In genomic region chr17:37541880-37542675, GRCh38 we compare ENCODE assay signal across 11 cellular contexts. TPM values are rescaled to one million over a fixed set of nuclear protein-coding genes. Genes with fewer than 3 reads are reported as not detected.
A peak's percentile ranks its signal among the peaks of the same experiment; 100 is the strongest.
DNase-seq lines count a peak whose midpoint lies in the region; ATAC-seq, FAIRE-seq and TF ChIP-seq lines count a peak whose summit lies in the region.
"Had no signal": no experiment of that assay in that cellular context is flagged by ENCODE, and none has a peak within 500 bp of the region (broad histone marks: within the 10 kb centered on the region; RNA-seq: fewer than 3 reads in every experiment).

No MANE protein-coding gene starts in this region.

- FAIRE-seq in A549 (lab: Jason Lieb, UNC), result no peak
- FAIRE-seq in GM12891 (lab: Jason Lieb, UNC), result no peak

- DNase-seq in A549 (ENCODE audit: low read depth in 1 of 2, low spot score in 1 of 2) (no peak), GM23248 (peak; percentile 78), fibroblast of the conjunctiva (ENCODE audit: low read depth) (peak; percentile 61), GM12891 (ENCODE audit: insufficient read length, low spot score) (no peak), HuH-7 (ENCODE audit: low spot score) (no peak)
- no peak for DNase-seq in activated CD8-positive, alpha-beta T cell treated with anti-CD3 and anti-CD28 coated beads, Interleukin-2, amount 10 ng/mL, durations not matched to agents 7 days and 5 days
- DNase-seq: activated CD4-positive, alpha-beta T cell treated with anti-CD3 and anti-CD28 coated beads, Interleukin-2, amount 10 ng/mL, durations not matched to agents 24 days and 14 days; CD8-positive, alpha-beta memory T cell; Right ventricle myocardium superior had no signal

- no peak overlapping the region; a peak in 1 of 6 replicates for H3K27ac ChIP-seq in A549
- H3K27ac ChIP-seq in GM23248, result peak overlapping the region; percentile 53

- no peaks in the 10 kb centered on the region for H3K27me3 Mint-ChIP-seq in activated CD8-positive, alpha-beta T cell treated with anti-CD3 and anti-CD28 coated beads, Interleukin-2, amount 10 ng/mL, durations not matched to agents 7 days and 5 days (ENCODE audit: low read depth)
- H3K27me3 Mint-ChIP-seq: activated CD4-positive, alpha-beta T cell treated with anti-CD3 and anti-CD28 coated beads, Interleukin-2, amount 10 ng/mL, durations not matched to agents 24 days and 14 days; CD8-positive, alpha-beta memory T cell had no signal

- H3K9me3 Mint-ChIP-seq in activated CD8-positive, alpha-beta T cell treated with anti-CD3 and anti-CD28 coated beads, Interleukin-2, amount 10 ng/mL, durations not matched to agents 7 days and 5 days (ENCODE audit: insufficient read depth), result no peaks in the 10 kb centered on the region
- H3K9me3 Mint-ChIP-seq: activated CD4-positive, alpha-beta T cell treated with anti-CD3 and anti-CD28 coated beads, Interleukin-2, amount 10 ng/mL, durations not matched to agents 24 days and 14 days; CD8-positive, alpha-beta memory T cell had no signal

- H4K20me1 ChIP-seq in GM23248 (ENCODE audit: insufficient read depth), result no peaks in the 10 kb centered on the region

- no peak for TF ChIP-seq CTCF in A549 (IDR thresholded peaks at IDR 0.05)

- ATAC-seq in A549 (no peak), GM19324 (IDR thresholded peaks at IDR 0.05; ENCODE audit: low FRiP score, unreplicated experiment) (no peak), GM21360 (IDR thresholded peaks at IDR 0.05; ENCODE audit: unreplicated experiment) (no peak)
- no peak for ATAC-seq in activated CD8-positive, alpha-beta T cell treated with anti-CD3 and anti-CD28 coated beads, Interleukin-2, amount 10 ng/mL, durations not matched to agents 7 days and 5 days

- H3K4me3 ChIP-seq in A549, result no peak overlapping the region
- H3K4me3 ChIP-seq in GM23248, result no peak overlapping the region

- POLR2A ChIA-PET in A549 (lab: Yijun Ruan, JAX), result no interaction called here
- POLR2A ChIA-PET in activated CD8-positive, alpha-beta T cell treated with anti-CD3 and anti-CD28 coated beads, Interleukin-2, amount 10 ng/mL, durations not matched to agents 7 days and 5 days (lab: Charles Lee), result no interaction called here

- TF ChIP-seq POLR2A in A549 (IDR thresholded peaks at IDR 0.05; ENCODE audit: low read length) (no peak), GM12891 (IDR thresholded peaks at IDR 0.05; ENCODE audit: low read depth, low read length) (no peak)

- peaks cover 17% of the 10 kb centered on the region; the same call in 1 of the 2 replicates for H3K79me2 ChIP-seq in GM23248 (ENCODE audit: insufficient read depth)

- 96% methylated on average over 9 of the region's 9 CpGs for WGBS in A549 (ENCODE audit: missing lambda C conversion rate)
- WGBS in GM23248 (ENCODE audit: low coverage in 1 of 2, low lambda C conversion rate in 2 of 2, missing lambda C conversion rate in 2 of 2), 2 experiments, result 84 to 95% methylated on average over 9 of the region's 9 CpGs

- CTCF ChIA-PET in A549 (lab: Yijun Ruan, JAX), result interaction anchor here (0.7 to 8.1 kb wide), 6 partner anchors 15 to 54 kb away, joined by 3 to 62 read pairs (median 4); no protein-coding TSS in a partner anchor
- CTCF ChIA-PET in activated CD8-positive, alpha-beta T cell treated with anti-CD3 and anti-CD28 coated beads, Interleukin-2, amount 10 ng/mL, durations not matched to agents 7 days and 5 days (lab: Charles Lee), result interaction anchor here (1.1 to 1.6 kb wide), 3 partner anchors 11 to 28 kb away, joined by 3 to 5 read pairs (median 4); no protein-coding TSS in a partner anchor

- H3K27me3 ChIP-seq in GM23248 (replicated peaks; ENCODE audit: insufficient read depth), result no peaks in the 10 kb centered on the region

- H3K27ac Mint-ChIP-seq in activated CD8-positive, alpha-beta T cell treated with anti-CD3 and anti-CD28 coated beads, Interleukin-2, amount 10 ng/mL, durations not matched to agents 7 days and 5 days, result peak overlapping the region; percentile 72
- H3K27ac Mint-ChIP-seq: activated CD4-positive, alpha-beta T cell treated with anti-CD3 and anti-CD28 coated beads, Interleukin-2, amount 10 ng/mL, durations not matched to agents 24 days and 14 days had no signal

- H3K4me1 Mint-ChIP-seq in activated CD8-positive, alpha-beta T cell treated with anti-CD3 and anti-CD28 coated beads, Interleukin-2, amount 10 ng/mL, durations not matched to agents 7 days and 5 days (ENCODE audit: low read depth), result peaks cover 15% of the 10 kb centered on the region

- H3K36me3 ChIP-seq in GM23248 (ENCODE audit: low read depth), result peaks cover 32% of the 10 kb centered on the region

- peak overlapping the region; percentile 23; the same call in 1 of the 2 replicates for H3K9ac ChIP-seq in GM23248

- no peaks in the 10 kb centered on the region for H3F3A ChIP-seq in GM23248 (ENCODE audit: insufficient read depth)

- H3K4me3 Mint-ChIP-seq in activated CD8-positive, alpha-beta T cell treated with anti-CD3 and anti-CD28 coated beads, Interleukin-2, amount 10 ng/mL, durations not matched to agents 7 days and 5 days, result no peak overlapping the region
- H3K4me3 Mint-ChIP-seq: activated CD4-positive, alpha-beta T cell treated with anti-CD3 and anti-CD28 coated beads, Interleukin-2, amount 10 ng/mL, durations not matched to agents 24 days and 14 days had no signal

- no peaks in the 10 kb centered on the region for H3K9me3 ChIP-seq in A549
- no peaks in the 10 kb centered on the region for H3K9me3 ChIP-seq in GM23248 (ENCODE audit: low read depth)

- H3K4me1 ChIP-seq in A549 (peaks cover 7% of the 10 kb centered on the region; the same call in 2 of the 3 replicates), GM23248 (ENCODE audit: insufficient read depth) (peaks cover 13% of the 10 kb centered on the region)

- no peaks in the 10 kb centered on the region for H3K9me2 ChIP-seq in GM23248 (ENCODE audit: insufficient read depth)

- peaks cover 60% of the 10 kb centered on the region for H3K36me3 Mint-ChIP-seq in activated CD8-positive, alpha-beta T cell treated with anti-CD3 and anti-CD28 coated beads, Interleukin-2, amount 10 ng/mL, durations not matched to agents 7 days and 5 days (ENCODE audit: low read depth)

- H2AFZ ChIP-seq in GM23248, result peak overlapping the region; percentile 69

- TF ChIP-seq EP300 in A549 (IDR thresholded peaks at IDR 0.05), result no peak

- in situ Hi-C loops in GM23248 (cut with MboI), result no loop called here

- H3K4me2 ChIP-seq in A549, result no peak overlapping the region
- peak overlapping the region; percentile 5 for H3K4me2 ChIP-seq in GM23248 (ENCODE audit: unreplicated experiment)

- no peak for TF ChIP-seq RAD21 in A549 (conservative IDR thresholded peaks at IDR 0.05 in 1 of 2, IDR thresholded peaks at IDR 0.05 in 1 of 2)

TF ChIP-seq in A549, 52 proteins besides CTCF, POLR2A, EP300 and RAD21 (continues in another document):
- TF ChIP-seq RARB (CRISPR knock-in tag; IDR thresholded peaks at IDR 0.05) (no peak), ZFP36 (IDR thresholded peaks at IDR 0.05; ENCODE audit: borderline replicate concordance, partially characterized antibody) (no peak), CEBPB (IDR thresholded peaks at IDR 0.05) (peak in 1 of 2 experiments; percentile 23; a peak in 1 of 4 replicates), MAFK (IDR thresholded peaks at IDR 0.05; ENCODE audit: partially characterized antibody) (peak; percentile 78), FOXS1 (CRISPR knock-in tag; IDR thresholded peaks at IDR 0.05) (no peak), NR3C1 (IDR thresholded peaks at IDR 0.05) (no peak), HDAC2 (IDR thresholded peaks at IDR 0.05) (no peak), ATOH8 (CRISPR knock-in tag; IDR thresholded peaks at IDR 0.05; ENCODE audit: low read depth) (no peak), MAX (IDR thresholded peaks at IDR 0.05) (no peak)

TF ChIP-seq in GM12891, 5 proteins besides CTCF, POLR2A, EP300 and RAD21:
- no peak for TF ChIP-seq POU2F2 (IDR thresholded peaks at IDR 0.05; ENCODE audit: low read depth, low read length)
- TF ChIP-seq SPI1 (IDR thresholded peaks at IDR 0.05; ENCODE audit: low read depth, low read length), result no peak
- TF ChIP-seq TAF1 (IDR thresholded peaks at IDR 0.05; ENCODE audit: low read depth, low read length), result no peak
- no peak for TF ChIP-seq PAX5 (IDR thresholded peaks at IDR 0.05; ENCODE audit: insufficient read depth, low read length, severe bottlenecking)
- TF ChIP-seq POLR2AphosphoS5 (IDR thresholded peaks at IDR 0.05; ENCODE audit: low read depth, low read length), result no peak

RNA-seq across cellular contexts. Expression of gene DUSP14, which starts 52.4 kb away (rescaled TPM):
- 35.5 and 38.0 TPM in 2 replicates for polyA plus RNA-seq in A549 (2011; rRNA removed)
- 58.2 and 76.0 TPM in 2 replicates for polyA plus RNA-seq in A549 (2012; cell fraction: cytosol; rRNA removed)
- 54.1 and 60.8 TPM in 2 replicates for polyA plus RNA-seq in A549 (2012; cell fraction: nucleus; rRNA removed)
- 32.7 to 36.1 TPM (median 34.1 TPM) in 3 replicates for polyA plus RNA-seq in A549 (2017; fragmentation: RNase III; extraction: RNeasy Plus Mini Kit Qiagen cat#74134 plus additional on column Dnase treatment)
- 34.0 and 37.4 TPM in 2 replicates for polyA minus RNA-seq in A549 (2011; rRNA and poly(A)+ RNA removed)
- total RNA-seq in GM23248 (2014; rRNA removed; shearing (Covaris generic)), result 154 and 161 TPM in 2 replicates
- polyA plus RNA-seq in GM23248 (2016; fragmentation: Nextera tagmentation; extraction: Ambion mirVana), result 153 and 157 TPM in 2 replicates
- 10 to 100 TPM; 11.4 to 12.0 TPM for total RNA-seq in activated CD8-positive, alpha-beta T cell treated with anti-CD3 and anti-CD28 coated beads, Interleukin-2, amount 10 ng/mL, durations not matched to agents 7 days and 5 days
- polyA plus RNA-seq in GM12891 (2012; ENCODE audit: low read depth, missing spikeins), result 9.2 TPM

Comparison
In these comparisons a context has a peak if more than half of its experiments do, and no peak if none do; other contexts are left out.
1. DNase-seq: peak in GM23248 (single experiment) and fibroblast of the conjunctiva (single experiment); none in A549 (0 of 2), activated CD8-positive, alpha-beta T cell treated with anti-CD3 and anti-CD28 coated beads, Interleukin-2, amount 10 ng/mL, durations not matched to agents 7 days and 5 days (single experiment), GM12891 (single experiment) and HuH-7 (single experiment).
2. RNA of gene DUSP14, which starts 52.4 kb away (total RNA-seq): 154 to 161 TPM in GM23248; 11.4 to 12.0 TPM in activated CD8-positive, alpha-beta T cell treated with anti-CD3 and anti-CD28 coated beads, Interleukin-2, amount 10 ng/mL, durations not matched to agents 7 days and 5 days; every median in the first group is over 10 times any median in the second.